8 cellular contexts compared by ENCODE assay signal in genomic region chr20:49675368-49676151, GRCh38. TPM values are rescaled to one million over a fixed set of nuclear protein-coding genes. Genes with fewer than 3 reads are reported as not detected.
DNase-seq lines count a peak whose midpoint lies in the region; ATAC-seq, FAIRE-seq and TF ChIP-seq lines count a peak whose summit lies in the region.
"Had no signal": no experiment of that assay in that cellular context is flagged by ENCODE, and none has a peak within 500 bp of the region (broad histone marks: within the 10 kb centered on the region; RNA-seq: fewer than 3 reads in every experiment).

No MANE protein-coding gene starts in this region.

- H3K4me3 ChIP-seq in mammary epithelial cell (replicated peaks in 1 of 3; ENCODE audit: insufficient read depth in 1 of 3, low read depth in 2 of 3, low read length in 3 of 3) (no peak overlapping the region), spleen (no peak overlapping the region)

- peak; percentile 68 for ATAC-seq in HG03159 (IDR thresholded peaks at IDR 0.05; ENCODE audit: unreplicated experiment)
- ATAC-seq in esophagus mucosa = no peak

- 80% methylated on average over 8 of the region's 9 CpGs for WGBS in mammary epithelial cell (ENCODE audit: low coverage, missing lambda C conversion rate)
- WGBS in spleen, 5 donors = 62 to 77% (median 69%) methylated on average over 9 of the region's 9 CpGs

- no TSS peak for BruUV-seq in mammary epithelial cell (replicated peaks; lab: Mats Ljungman, UMichigan)

- FAIRE-seq in GM19239 (lab: Jason Lieb, UNC) = peak; percentile 94

- DNase-seq in GM19239 (ENCODE audit: insufficient read length, low spot score) (no peak), mammary epithelial cell (no peak), spleen (no peak), posterior vena cava (ENCODE audit: low spot score) (no peak), anterior cingulate cortex (lab: John Stamatoyannopoulos, UW) (no peak)
- DNase-seq: naive B cell had no signal

- in situ Hi-C loops in mammary epithelial cell (cut with MboI; ENCODE audit: low sequenced_read_pairs in 2 of 2) = no loop called here

- no peaks in the 10 kb centered on the region for H4K20me1 ChIP-seq in mammary epithelial cell (ENCODE audit: insufficient read depth, low read length)

- TF ChIP-seq POLR2A in spleen (IDR thresholded peaks at IDR 0.05) = no peak

- H3K36me3 ChIP-seq in mammary epithelial cell (ENCODE audit: insufficient read depth, low read length) = no peaks in the 10 kb centered on the region
- H3K36me3 ChIP-seq in spleen = no peaks in the 10 kb centered on the region

- intact Hi-C loops in mammary epithelial cell (cut with micrococcal nuclease) (loop anchor here (2.0 kb wide), 1 partner anchor 17 kb away; no protein-coding TSS in a partner anchor), spleen (cut with DNase I; ENCODE audit: low total_unique reads) (no loop called here), posterior vena cava (cut with DNase I) (no loop called here)

- peak overlapping the region; percentile 12 for H3K27ac ChIP-seq in mammary epithelial cell (ENCODE audit: insufficient read depth, low read depth, low read length)
- peak overlapping the region in 6 of 8 donors; percentile 15 to 89 (median 82) for H3K27ac ChIP-seq in spleen

- dilution Hi-C loops in mammary epithelial cell (cut with HindIII; ENCODE audit: low sequenced_read_pairs) = no loop called here

- no peak for TF ChIP-seq CTCF in mammary epithelial cell (conservative IDR thresholded peaks at IDR 0.05 in 1 of 2, IDR thresholded peaks at IDR 0.05 in 1 of 2; ENCODE audit: extremely low read depth in 1 of 2, insufficient read depth in 1 of 2, low read depth in 1 of 2, low read length in 2 of 2)
- TF ChIP-seq CTCF in spleen (IDR thresholded peaks at IDR 0.05 in 8 of 11, conservative IDR thresholded peaks at IDR 0.05 in 3 of 11) = no peak

- CTCF ChIA-PET in mammary epithelial cell (lab: Charles Lee; ENCODE audit: low non-redundant PET) = no interaction called here

- H3K79me2 ChIP-seq in mammary epithelial cell (ENCODE audit: insufficient read depth, low read length) = peaks cover 93% of the 10 kb centered on the region

- no peak overlapping the region for H3K9ac ChIP-seq in mammary epithelial cell (ENCODE audit: insufficient read depth, low read length)

- no peak overlapping the region for H3K4me2 ChIP-seq in mammary epithelial cell (ENCODE audit: insufficient read depth, low read depth, low read length)

- no peak overlapping the region for H2AFZ ChIP-seq in mammary epithelial cell (ENCODE audit: low read depth, low read length)

- no peaks in the 10 kb centered on the region for H3K27me3 ChIP-seq in mammary epithelial cell (ENCODE audit: insufficient read depth, low read length)
- no peaks in the 10 kb centered on the region for H3K27me3 ChIP-seq in spleen (replicated peaks in 1 of 7)

- no peaks in the 10 kb centered on the region for H3K9me3 ChIP-seq in mammary epithelial cell (replicated peaks; ENCODE audit: insufficient read depth, low read length)
- no peaks in the 10 kb centered on the region for H3K9me3 ChIP-seq in spleen

- H3K4me1 ChIP-seq in mammary epithelial cell (ENCODE audit: insufficient read depth, low read length) (peaks cover 46% of the 10 kb centered on the region), spleen (peaks cover 44 to 100% (median 92%) of the 10 kb centered on the region in 6 donors)

RNA-seq across cellular contexts. Expression of gene B4GALT5, which starts 38.1 kb away (rescaled TPM):
- total RNA-seq in mammary epithelial cell = 10 to 100 TPM; 22.7 to 22.8 TPM
- 24.0 TPM for polyA plus RNA-seq in mammary epithelial cell
- polyA minus RNA-seq in mammary epithelial cell = 17.7 TPM
- 10 to 100 TPM; 41.1 to 79.0 (median 63.4) TPM for total RNA-seq in spleen
- 10 to 100 TPM in 1 of 3 donors, 1 to 10 TPM in 2; 3.9 to 15.7 (median 4.3) TPM for polyA plus RNA-seq in spleen
- 31.3 TPM for total RNA-seq in esophagus mucosa
- total RNA-seq in posterior vena cava = 10 to 100 TPM; 26.1 to 35.2 TPM
